In the genomic region with DNA sequence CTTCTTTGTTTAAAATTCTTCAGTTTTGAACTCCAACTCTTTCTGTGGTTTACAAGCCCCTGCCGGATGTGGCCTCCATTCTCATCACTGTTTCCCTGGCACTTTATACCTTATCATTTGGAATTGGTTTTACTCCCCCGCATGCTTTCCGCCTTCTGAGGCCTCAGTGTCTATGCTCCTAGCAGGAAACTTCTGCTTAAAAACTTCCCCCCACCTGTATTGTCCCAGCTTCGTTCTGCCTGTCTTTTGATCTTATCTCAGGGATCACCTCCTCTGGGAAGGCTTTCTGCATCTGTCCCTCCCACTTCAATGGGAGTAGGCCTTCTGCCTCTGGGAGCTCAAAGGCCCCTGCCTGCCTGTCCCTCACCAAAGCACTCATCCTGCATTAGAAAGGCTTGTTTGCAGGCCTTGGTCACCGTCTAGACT, we compare ENCODE assay signal across 21 cellular contexts. TPM values are rescaled to one million over a fixed set of nuclear protein-coding genes. Genes with fewer than 3 reads are reported as not detected.
"Had no signal": no experiment of that assay in that cellular context is flagged by ENCODE, and none has a peak within 500 bp of the region (broad histone marks: within the 10 kb centered on the region; RNA-seq: fewer than 3 reads in every experiment).

No MANE protein-coding gene starts in this region.

- H3K27ac Mint-ChIP-seq: activated CD4-positive, alpha-beta T cell treated with anti-CD3 and anti-CD28 coated beads, Interleukin-2, amount 10 ng/mL, durations not matched to agents 7 days and 5 days; activated CD8-positive, alpha-beta T cell treated with anti-CD3 and anti-CD28 coated beads, Interleukin-2, amount 10 ng/mL, durations not matched to agents 7 days and 5 days; activated T-cell treated with anti-CD3 and anti-CD28 coated beads, Interleukin-2, amount 50 U/mL, for 24 hours; natural killer cell; stimulated activated naive B cell treated with anti-CD40 and anti-IgM and Interleukin-4, amounts not matched to agents 10 μg/mL and 1 μg/mL and 100 μg/mL, for 72 hours; T-helper 2 cell treated with Interferon-gamma antibody and Interleukin-4, amounts not matched to agents 5 μg/mL and 100 μg/mL, for 36 hours had no signal

- H3K4me3 Mint-ChIP-seq: activated CD4-positive, alpha-beta T cell treated with anti-CD3 and anti-CD28 coated beads, Interleukin-2, amount 10 ng/mL, durations not matched to agents 7 days and 5 days; activated CD8-positive, alpha-beta T cell treated with anti-CD3 and anti-CD28 coated beads, Interleukin-2, amount 10 ng/mL, durations not matched to agents 7 days and 5 days; activated T-cell treated with anti-CD3 and anti-CD28 coated beads, Interleukin-2, amount 50 U/mL, for 24 hours; natural killer cell; stimulated activated naive B cell treated with anti-CD40 and anti-IgM and Interleukin-4, amounts not matched to agents 10 μg/mL and 1 μg/mL and 100 μg/mL, for 72 hours; T-helper 2 cell treated with Interferon-gamma antibody and Interleukin-4, amounts not matched to agents 5 μg/mL and 100 μg/mL, for 36 hours had no signal

- H3K27ac ChIP-seq: adrenal gland, breast epithelium, esophagus muscularis mucosa, hepatocyte, parathyroid adenoma, sigmoid colon, spleen had no signal

- H3K9me3 Mint-ChIP-seq: activated CD4-positive, alpha-beta T cell treated with anti-CD3 and anti-CD28 coated beads, Interleukin-2, amount 10 ng/mL, durations not matched to agents 7 days and 5 days; activated T-cell treated with anti-CD3 and anti-CD28 coated beads, Interleukin-2, amount 50 U/mL, for 24 hours; natural killer cell; T-helper 2 cell treated with Interferon-gamma antibody and Interleukin-4, amounts not matched to agents 5 μg/mL and 100 μg/mL, for 36 hours had no signal

- H3K4me1 Mint-ChIP-seq: activated CD4-positive, alpha-beta T cell treated with anti-CD3 and anti-CD28 coated beads, Interleukin-2, amount 10 ng/mL, durations not matched to agents 7 days and 5 days had no signal

- ATAC-seq: activated CD4-positive, CD25-positive, alpha-beta regulatory T cell treated with anti-CD3 and anti-CD28 coated beads, Interleukin-2, amount 50 U/mL, for 24 hours; activated CD8-positive, alpha-beta T cell treated with anti-CD3 and anti-CD28 coated beads, Interleukin-2, amount 10 ng/mL, durations not matched to agents 7 days and 5 days; left cardiac atrium; natural killer cell; stimulated activated naive B cell treated with anti-CD40 and anti-IgM and Interleukin-4, amounts not matched to agents 10 μg/mL and 1 μg/mL and 100 μg/mL, for 72 hours had no signal

- H3K36me3 Mint-ChIP-seq: natural killer cell; stimulated activated naive B cell treated with anti-CD40 and anti-IgM and Interleukin-4, amounts not matched to agents 10 μg/mL and 1 μg/mL and 100 μg/mL, for 72 hours had no signal

- DNase-seq: activated CD4-positive, alpha-beta T cell treated with anti-CD3 and anti-CD28 coated beads, Interleukin-2, amount 10 ng/mL, durations not matched to agents 7 days and 5 days; activated CD8-positive, alpha-beta T cell treated with anti-CD3 and anti-CD28 coated beads, Interleukin-2, amount 10 ng/mL, durations not matched to agents 7 days and 5 days; activated effector memory CD4-positive, alpha-beta T cell treated with Interleukin-2 at 50 U/mL for 16 hours; activated naive CD4-positive, alpha-beta T cell treated with anti-CD3 and anti-CD28 coated beads, Interleukin-2, amount 50 U/mL, for 16 hours; activated T-cell treated with anti-CD3 and anti-CD28 coated beads, Interleukin-2, amount 50 U/mL, for 24 hours; adrenal gland; cerebellar nuclear complex; cortex of kidney; left cardiac atrium; mesenchymal stem cell; natural killer cell; sigmoid colon; stimulated activated naive B cell treated with anti-CD40 and anti-IgM and Interleukin-4, amounts not matched to agents 10 μg/mL and 1 μg/mL and 100 μg/mL, for 72 hours had no signal

RNA-seq across cellular contexts. Expression of a gene that starts 3.4 kb away (rescaled TPM):
- total RNA-seq: activated CD4-positive, alpha-beta T cell treated with anti-CD3 and anti-CD28 coated beads, Interleukin-2, amount 10 ng/mL, durations not matched to agents 7 days and 5 days; activated CD8-positive, alpha-beta T cell treated with anti-CD3 and anti-CD28 coated beads, Interleukin-2, amount 10 ng/mL, durations not matched to agents 7 days and 5 days; hepatocyte; natural killer cell; renal cortical epithelial cell; spleen had no signal
